ENCODE assay signal across 25 cellular contexts in genomic region chr13:56917966-56918365, GRCh38.
"Had no signal": no experiment of that assay in that cellular context is flagged by ENCODE, and none has a peak within 500 bp of the region (broad histone marks: within the 10 kb centered on the region; RNA-seq: fewer than 3 reads in every experiment).

No MANE protein-coding gene starts in this region.

- H3K27ac ChIP-seq: left lung, lower lobe of right lung, right atrium auricular region, right lobe of liver, stomach, testis, thyroid gland, transverse colon, upper lobe of left lung, vagina had no signal

- H3K4me3 ChIP-seq: left lung, lower lobe of right lung, right atrium auricular region, right lobe of liver, stomach, testis, thyroid gland, transverse colon, upper lobe of left lung, vagina had no signal

- H3K4me1 Mint-ChIP-seq: naive thymus-derived CD8-positive, alpha-beta T cell; nephron; neural crest cell; stimulated activated naive B cell treated with anti-CD40 and anti-IgM and Interleukin-4, amounts not matched to agents 10 μg/mL and 1 μg/mL and 100 μg/mL, for 72 hours had no signal

- H3K9me3 ChIP-seq: left lung, lower lobe of right lung, right atrium auricular region, right lobe of liver, testis, thyroid gland, transverse colon, upper lobe of left lung, vagina had no signal

- H3K27me3 ChIP-seq: left lung, right atrium auricular region, right lobe of liver, stomach, testis, thyroid gland, transverse colon, upper lobe of left lung, vagina had no signal

- ATAC-seq: left colon; left lung; lower lobe of right lung; naive thymus-derived CD8-positive, alpha-beta T cell; right lobe of liver; stimulated activated naive B cell treated with anti-CD40 and anti-IgM and Interleukin-4, amounts not matched to agents 10 μg/mL and 1 μg/mL and 100 μg/mL, for 72 hours; stimulated activated naive CD8-positive, alpha-beta T cell treated with anti-CD3 and anti-CD28 coated beads, Interleukin-15, Interleukin-2, amounts not matched to agents 100 U/mL and 50 U/mL, for 24 hours had no signal

- DNase-seq: left colon; left lung; lower lobe of right lung; mammary epithelial cell; mesenchymal stem cell; naive thymus-derived CD8-positive, alpha-beta T cell; nucleus accumbens; right lobe of liver; stimulated activated CD4-positive, alpha-beta T cell treated with anti-CD3 and anti-CD28 coated beads, Interleukin-12 subunit alpha, Interleukin-12 subunit beta, amount 100 ng/mL, for 4 hours; stimulated activated CD4-positive, alpha-beta T cell treated with anti-CD3 and anti-CD28 coated beads, Interleukin-15, amount 100 ng/mL, for 24 hours; stimulated activated CD4-positive, alpha-beta T cell treated with anti-CD3 and anti-CD28 coated beads, Interleukin-2, amount 100 ng/mL, for 24 hours; stimulated activated CD4-positive, alpha-beta T cell treated with anti-CD3 and anti-CD28 coated beads, Interleukin-4, amount 100 ng/mL, for 1 hour; stimulated activated naive B cell treated with anti-CD40 and anti-IgM and Interleukin-4, amounts not matched to agents 10 μg/mL and 1 μg/mL and 100 μg/mL, for 72 hours; stimulated activated naive CD8-positive, alpha-beta T cell treated with anti-CD3 and anti-CD28 coated beads, Interleukin-15, Interleukin-2, amounts not matched to agents 100 U/mL and 50 U/mL, for 24 hours; stomach; testis; thyroid gland; transverse colon; upper lobe of left lung had no signal

- FAIRE-seq: keratinocyte had no signal

- H3K4me1 ChIP-seq: left lung, lower lobe of right lung, right atrium auricular region, right lobe of liver, stomach, testis, thyroid gland, transverse colon, upper lobe of left lung, vagina had no signal

- H3K27ac Mint-ChIP-seq: naive thymus-derived CD8-positive, alpha-beta T cell; nephron; progenitor cell of endocrine pancreas; stimulated activated naive B cell treated with anti-CD40 and anti-IgM and Interleukin-4, amounts not matched to agents 10 μg/mL and 1 μg/mL and 100 μg/mL, for 72 hours had no signal

- H3K36me3 ChIP-seq: left lung, lower lobe of right lung, right atrium auricular region, right lobe of liver, stomach, thyroid gland, transverse colon, upper lobe of left lung, vagina had no signal

- H3K4me3 Mint-ChIP-seq: naive thymus-derived CD8-positive, alpha-beta T cell; nephron; neural crest cell; stimulated activated naive B cell treated with anti-CD40 and anti-IgM and Interleukin-4, amounts not matched to agents 10 μg/mL and 1 μg/mL and 100 μg/mL, for 72 hours had no signal

- H3K9me3 Mint-ChIP-seq: nephron, neural crest cell had no signal

- H3K27me3 Mint-ChIP-seq: naive thymus-derived CD8-positive, alpha-beta T cell; progenitor cell of endocrine pancreas; stimulated activated naive B cell treated with anti-CD40 and anti-IgM and Interleukin-4, amounts not matched to agents 10 μg/mL and 1 μg/mL and 100 μg/mL, for 72 hours had no signal

- H3K36me3 Mint-ChIP-seq: naive thymus-derived CD8-positive, alpha-beta T cell; stimulated activated naive B cell treated with anti-CD40 and anti-IgM and Interleukin-4, amounts not matched to agents 10 μg/mL and 1 μg/mL and 100 μg/mL, for 72 hours had no signal
